Comparison of ENCODE assay signal across 1 cellular context in genomic region chr2:231034291-231034882, GRCh38.
TF ChIP-seq lines count a peak whose summit lies in the region.

No MANE protein-coding gene starts in this region.

TF ChIP-seq in HepG2, 621 proteins besides CTCF, POLR2A, EP300 and RAD21 (continued from another document):
- TF ChIP-seq AHDC1 (CRISPR knock-in tag; IDR thresholded peaks at IDR 0.05; ENCODE audit: borderline replicate concordance) (peak; percentile 89; the same call in 1 of the 2 replicates), ATF7-NPFF (CRISPR knock-in tag; IDR thresholded peaks at IDR 0.05; ENCODE audit: low read depth) (no peak), ZBTB3 (CRISPR knock-in tag; IDR thresholded peaks at IDR 0.05; ENCODE audit: borderline replicate concordance, low read depth) (no peak), ZNF687 (CRISPR knock-in tag; IDR thresholded peaks at IDR 0.05) (no peak), ZNF772 (CRISPR knock-in tag; IDR thresholded peaks at IDR 0.05) (no peak)
- TF ChIP-seq, protein P1, sequence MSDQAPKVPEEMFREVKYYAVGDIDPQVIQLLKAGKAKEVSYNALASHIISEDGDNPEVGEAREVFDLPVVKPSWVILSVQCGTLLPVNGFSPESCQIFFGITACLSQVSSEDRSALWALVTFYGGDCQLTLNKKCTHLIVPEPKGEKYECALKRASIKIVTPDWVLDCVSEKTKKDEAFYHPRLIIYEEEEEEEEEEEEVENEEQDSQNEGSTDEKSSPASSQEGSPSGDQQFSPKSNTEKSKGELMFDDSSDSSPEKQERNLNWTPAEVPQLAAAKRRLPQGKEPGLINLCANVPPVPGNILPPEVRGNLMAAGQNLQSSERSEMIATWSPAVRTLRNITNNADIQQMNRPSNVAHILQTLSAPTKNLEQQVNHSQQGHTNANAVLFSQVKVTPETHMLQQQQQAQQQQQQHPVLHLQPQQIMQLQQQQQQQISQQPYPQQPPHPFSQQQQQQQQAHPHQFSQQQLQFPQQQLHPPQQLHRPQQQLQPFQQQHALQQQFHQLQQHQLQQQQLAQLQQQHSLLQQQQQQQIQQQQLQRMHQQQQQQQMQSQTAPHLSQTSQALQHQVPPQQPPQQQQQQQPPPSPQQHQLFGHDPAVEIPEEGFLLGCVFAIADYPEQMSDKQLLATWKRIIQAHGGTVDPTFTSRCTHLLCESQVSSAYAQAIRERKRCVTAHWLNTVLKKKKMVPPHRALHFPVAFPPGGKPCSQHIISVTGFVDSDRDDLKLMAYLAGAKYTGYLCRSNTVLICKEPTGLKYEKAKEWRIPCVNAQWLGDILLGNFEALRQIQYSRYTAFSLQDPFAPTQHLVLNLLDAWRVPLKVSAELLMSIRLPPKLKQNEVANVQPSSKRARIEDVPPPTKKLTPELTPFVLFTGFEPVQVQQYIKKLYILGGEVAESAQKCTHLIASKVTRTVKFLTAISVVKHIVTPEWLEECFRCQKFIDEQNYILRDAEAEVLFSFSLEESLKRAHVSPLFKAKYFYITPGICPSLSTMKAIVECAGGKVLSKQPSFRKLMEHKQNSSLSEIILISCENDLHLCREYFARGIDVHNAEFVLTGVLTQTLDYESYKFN (CRISPR knock-in tag; conservative IDR thresholded peaks at IDR 0.05) = peak; percentile 92
